ENCODE assay signal across 1 cellular context in the genomic region with DNA sequence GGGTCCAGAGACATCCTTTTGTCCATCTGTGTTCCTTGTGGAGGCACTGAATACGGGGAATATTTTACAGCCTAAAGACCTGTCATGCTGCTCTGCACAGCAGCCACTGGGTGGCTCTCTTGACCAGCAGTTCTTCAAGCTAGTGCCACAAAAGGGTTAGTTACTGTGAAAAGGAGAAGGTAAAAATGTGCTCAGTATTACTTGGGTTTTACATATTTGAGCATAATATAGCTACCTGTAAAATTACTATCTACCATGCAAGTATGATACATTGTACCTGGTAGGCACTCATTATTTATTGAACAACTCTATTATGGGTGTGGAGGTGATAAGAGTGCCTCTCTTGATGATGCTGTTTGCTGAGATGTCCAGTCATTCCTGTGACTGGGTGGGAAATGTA.
TF ChIP-seq lines count a peak whose summit lies in the region.

No MANE protein-coding gene starts in this region.

TF ChIP-seq in HepG2, 621 proteins besides CTCF, POLR2A, EP300 and RAD21 (continued from another document and continues in another):
- TF ChIP-seq CBFB (CRISPR knock-in tag; IDR thresholded peaks at IDR 0.05): peak; percentile 67; the same call in 1 of the 2 replicates
- TF ChIP-seq ARNT2 (CRISPR knock-in tag; IDR thresholded peaks at IDR 0.05; ENCODE audit: low read depth): 0 out of 2 replicates have a peak, but pooled peaks have one; percentile 55
- TF ChIP-seq, protein P1, sequence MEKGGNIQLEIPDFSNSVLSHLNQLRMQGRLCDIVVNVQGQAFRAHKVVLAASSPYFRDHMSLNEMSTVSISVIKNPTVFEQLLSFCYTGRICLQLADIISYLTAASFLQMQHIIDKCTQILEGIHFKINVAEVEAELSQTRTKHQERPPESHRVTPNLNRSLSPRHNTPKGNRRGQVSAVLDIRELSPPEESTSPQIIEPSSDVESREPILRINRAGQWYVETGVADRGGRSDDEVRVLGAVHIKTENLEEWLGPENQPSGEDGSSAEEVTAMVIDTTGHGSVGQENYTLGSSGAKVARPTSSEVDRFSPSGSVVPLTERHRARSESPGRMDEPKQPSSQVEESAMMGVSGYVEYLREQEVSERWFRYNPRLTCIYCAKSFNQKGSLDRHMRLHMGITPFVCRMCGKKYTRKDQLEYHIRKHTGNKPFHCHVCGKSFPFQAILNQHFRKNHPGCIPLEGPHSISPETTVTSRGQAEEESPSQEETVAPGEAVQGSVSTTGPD (CRISPR knock-in tag; IDR thresholded peaks at IDR 0.05): no peak
- TF ChIP-seq, protein P2, sequence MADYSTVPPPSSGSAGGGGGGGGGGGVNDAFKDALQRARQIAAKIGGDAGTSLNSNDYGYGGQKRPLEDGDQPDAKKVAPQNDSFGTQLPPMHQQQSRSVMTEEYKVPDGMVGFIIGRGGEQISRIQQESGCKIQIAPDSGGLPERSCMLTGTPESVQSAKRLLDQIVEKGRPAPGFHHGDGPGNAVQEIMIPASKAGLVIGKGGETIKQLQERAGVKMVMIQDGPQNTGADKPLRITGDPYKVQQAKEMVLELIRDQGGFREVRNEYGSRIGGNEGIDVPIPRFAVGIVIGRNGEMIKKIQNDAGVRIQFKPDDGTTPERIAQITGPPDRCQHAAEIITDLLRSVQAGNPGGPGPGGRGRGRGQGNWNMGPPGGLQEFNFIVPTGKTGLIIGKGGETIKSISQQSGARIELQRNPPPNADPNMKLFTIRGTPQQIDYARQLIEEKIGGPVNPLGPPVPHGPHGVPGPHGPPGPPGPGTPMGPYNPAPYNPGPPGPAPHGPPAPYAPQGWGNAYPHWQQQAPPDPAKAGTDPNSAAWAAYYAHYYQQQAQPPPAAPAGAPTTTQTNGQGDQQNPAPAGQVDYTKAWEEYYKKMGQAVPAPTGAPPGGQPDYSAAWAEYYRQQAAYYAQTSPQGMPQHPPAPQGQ (CRISPR knock-in tag; IDR thresholded peaks at IDR 0.05; ENCODE audit: borderline replicate concordance): no peak
- TF ChIP-seq ZNF766 (CRISPR knock-in tag; IDR thresholded peaks at IDR 0.05; ENCODE audit: borderline replicate concordance): no peak
- no peak for TF ChIP-seq PTBP1 (IDR thresholded peaks at IDR 0.05; ENCODE audit: low read depth, low read length, poor library complexity, severe bottlenecking)
- no peak for TF ChIP-seq NKX3-1 (CRISPR knock-in tag; IDR thresholded peaks at IDR 0.05)
- TF ChIP-seq SNAPC2 (CRISPR knock-in tag; IDR thresholded peaks at IDR 0.05): peak; percentile 74; the same call in 1 of the 2 replicates
- no peak for TF ChIP-seq DMAP1 (CRISPR knock-in tag; IDR thresholded peaks at IDR 0.05)
- TF ChIP-seq ZNF777 (CRISPR knock-in tag; IDR thresholded peaks at IDR 0.05): no peak
- TF ChIP-seq ZNF274 (CRISPR knock-in tag; IDR thresholded peaks at IDR 0.05): no peak
- no peak for TF ChIP-seq ZEB1 (IDR thresholded peaks at IDR 0.05; ENCODE audit: insufficient replicate concordance, low read depth)
- TF ChIP-seq, protein P3, sequence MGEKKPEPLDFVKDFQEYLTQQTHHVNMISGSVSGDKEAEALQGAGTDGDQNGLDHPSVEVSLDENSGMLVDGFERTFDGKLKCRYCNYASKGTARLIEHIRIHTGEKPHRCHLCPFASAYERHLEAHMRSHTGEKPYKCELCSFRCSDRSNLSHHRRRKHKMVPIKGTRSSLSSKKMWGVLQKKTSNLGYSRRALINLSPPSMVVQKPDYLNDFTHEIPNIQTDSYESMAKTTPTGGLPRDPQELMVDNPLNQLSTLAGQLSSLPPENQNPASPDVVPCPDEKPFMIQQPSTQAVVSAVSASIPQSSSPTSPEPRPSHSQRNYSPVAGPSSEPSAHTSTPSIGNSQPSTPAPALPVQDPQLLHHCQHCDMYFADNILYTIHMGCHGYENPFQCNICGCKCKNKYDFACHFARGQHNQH (CRISPR knock-in tag; IDR thresholded peaks at IDR 0.05): peak; percentile 57; the same call in 1 of the 2 replicates
- no peak for TF ChIP-seq RFX5 (IDR thresholded peaks at IDR 0.05; ENCODE audit: low read depth, low read length)
- no peak for TF ChIP-seq MTF1 (CRISPR knock-in tag; IDR thresholded peaks at IDR 0.05)
- no peak for TF ChIP-seq NCOR1 (IDR thresholded peaks at IDR 0.05; ENCODE audit: borderline replicate concordance, low read length)
- TF ChIP-seq JUNB (CRISPR knock-in tag; IDR thresholded peaks at IDR 0.05; ENCODE audit: borderline replicate concordance): no peak
- TF ChIP-seq, protein P4, sequence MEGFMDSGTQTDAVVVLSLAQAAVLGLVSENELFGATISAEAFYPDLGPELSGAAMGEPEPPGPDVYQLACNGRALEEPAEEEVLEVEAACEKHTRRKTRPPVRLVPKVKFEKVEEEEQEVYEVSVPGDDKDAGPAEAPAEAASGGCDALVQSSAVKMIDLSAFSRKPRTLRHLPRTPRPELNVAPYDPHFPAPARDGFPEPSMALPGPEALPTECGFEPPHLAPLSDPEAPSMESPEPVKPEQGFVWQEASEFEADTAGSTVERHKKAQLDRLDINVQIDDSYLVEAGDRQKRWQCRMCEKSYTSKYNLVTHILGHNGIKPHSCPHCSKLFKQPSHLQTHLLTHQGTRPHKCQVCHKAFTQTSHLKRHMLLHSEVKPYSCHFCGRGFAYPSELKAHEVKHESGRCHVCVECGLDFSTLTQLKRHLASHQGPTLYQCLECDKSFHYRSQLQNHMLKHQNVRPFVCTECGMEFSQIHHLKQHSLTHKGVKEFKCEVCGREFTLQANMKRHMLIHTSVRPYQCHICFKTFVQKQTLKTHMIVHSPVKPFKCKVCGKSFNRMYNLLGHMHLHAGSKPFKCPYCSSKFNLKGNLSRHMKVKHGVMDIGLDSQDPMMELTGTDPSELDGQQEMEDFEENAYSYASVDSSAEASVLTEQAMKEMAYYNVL (CRISPR knock-in tag; IDR thresholded peaks at IDR 0.05; ENCODE audit: borderline replicate concordance): no peak
- TF ChIP-seq NFYC (CRISPR knock-in tag; IDR thresholded peaks at IDR 0.05): no peak
- TF ChIP-seq MATR3 (CRISPR knock-in tag; IDR thresholded peaks at IDR 0.05): no peak
- no peak for TF ChIP-seq KDM5A (IDR thresholded peaks at IDR 0.05; ENCODE audit: borderline replicate concordance, low read length)
- TF ChIP-seq ZNF205 (CRISPR knock-in tag; IDR thresholded peaks at IDR 0.05): peak; percentile 71; the same call in 1 of the 2 replicates
- no peak for TF ChIP-seq ZBTB8A (CRISPR knock-in tag; IDR thresholded peaks at IDR 0.05; ENCODE audit: borderline replicate concordance, low read depth)
- no peak for TF ChIP-seq GTF3A (CRISPR knock-in tag; conservative IDR thresholded peaks at IDR 0.05)
- no peak for TF ChIP-seq ZSCAN21 (CRISPR knock-in tag; IDR thresholded peaks at IDR 0.05; ENCODE audit: borderline replicate concordance)
- TF ChIP-seq, protein P5, sequence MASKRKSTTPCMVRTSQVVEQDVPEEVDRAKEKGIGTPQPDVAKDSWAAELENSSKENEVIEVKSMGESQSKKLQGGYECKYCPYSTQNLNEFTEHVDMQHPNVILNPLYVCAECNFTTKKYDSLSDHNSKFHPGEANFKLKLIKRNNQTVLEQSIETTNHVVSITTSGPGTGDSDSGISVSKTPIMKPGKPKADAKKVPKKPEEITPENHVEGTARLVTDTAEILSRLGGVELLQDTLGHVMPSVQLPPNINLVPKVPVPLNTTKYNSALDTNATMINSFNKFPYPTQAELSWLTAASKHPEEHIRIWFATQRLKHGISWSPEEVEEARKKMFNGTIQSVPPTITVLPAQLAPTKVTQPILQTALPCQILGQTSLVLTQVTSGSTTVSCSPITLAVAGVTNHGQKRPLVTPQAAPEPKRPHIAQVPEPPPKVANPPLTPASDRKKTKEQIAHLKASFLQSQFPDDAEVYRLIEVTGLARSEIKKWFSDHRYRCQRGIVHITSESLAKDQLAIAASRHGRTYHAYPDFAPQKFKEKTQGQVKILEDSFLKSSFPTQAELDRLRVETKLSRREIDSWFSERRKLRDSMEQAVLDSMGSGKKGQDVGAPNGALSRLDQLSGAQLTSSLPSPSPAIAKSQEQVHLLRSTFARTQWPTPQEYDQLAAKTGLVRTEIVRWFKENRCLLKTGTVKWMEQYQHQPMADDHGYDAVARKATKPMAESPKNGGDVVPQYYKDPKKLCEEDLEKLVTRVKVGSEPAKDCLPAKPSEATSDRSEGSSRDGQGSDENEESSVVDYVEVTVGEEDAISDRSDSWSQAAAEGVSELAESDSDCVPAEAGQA (IDR thresholded peaks at IDR 0.05; ENCODE audit: low read depth): no peak
- TF ChIP-seq, protein P5 (CRISPR knock-in tag; IDR thresholded peaks at IDR 0.05; ENCODE audit: borderline replicate concordance): no peak
- TF ChIP-seq, protein P6, sequence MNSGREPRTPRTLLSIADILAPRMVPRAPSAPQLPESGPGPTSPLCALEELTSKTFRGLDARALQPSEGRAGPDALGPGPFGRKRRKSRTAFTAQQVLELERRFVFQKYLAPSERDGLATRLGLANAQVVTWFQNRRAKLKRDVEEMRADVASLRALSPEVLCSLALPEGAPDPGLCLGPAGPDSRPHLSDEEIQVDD (CRISPR knock-in tag; IDR thresholded peaks at IDR 0.05; ENCODE audit: borderline replicate concordance): no peak
- TF ChIP-seq, protein P7, sequence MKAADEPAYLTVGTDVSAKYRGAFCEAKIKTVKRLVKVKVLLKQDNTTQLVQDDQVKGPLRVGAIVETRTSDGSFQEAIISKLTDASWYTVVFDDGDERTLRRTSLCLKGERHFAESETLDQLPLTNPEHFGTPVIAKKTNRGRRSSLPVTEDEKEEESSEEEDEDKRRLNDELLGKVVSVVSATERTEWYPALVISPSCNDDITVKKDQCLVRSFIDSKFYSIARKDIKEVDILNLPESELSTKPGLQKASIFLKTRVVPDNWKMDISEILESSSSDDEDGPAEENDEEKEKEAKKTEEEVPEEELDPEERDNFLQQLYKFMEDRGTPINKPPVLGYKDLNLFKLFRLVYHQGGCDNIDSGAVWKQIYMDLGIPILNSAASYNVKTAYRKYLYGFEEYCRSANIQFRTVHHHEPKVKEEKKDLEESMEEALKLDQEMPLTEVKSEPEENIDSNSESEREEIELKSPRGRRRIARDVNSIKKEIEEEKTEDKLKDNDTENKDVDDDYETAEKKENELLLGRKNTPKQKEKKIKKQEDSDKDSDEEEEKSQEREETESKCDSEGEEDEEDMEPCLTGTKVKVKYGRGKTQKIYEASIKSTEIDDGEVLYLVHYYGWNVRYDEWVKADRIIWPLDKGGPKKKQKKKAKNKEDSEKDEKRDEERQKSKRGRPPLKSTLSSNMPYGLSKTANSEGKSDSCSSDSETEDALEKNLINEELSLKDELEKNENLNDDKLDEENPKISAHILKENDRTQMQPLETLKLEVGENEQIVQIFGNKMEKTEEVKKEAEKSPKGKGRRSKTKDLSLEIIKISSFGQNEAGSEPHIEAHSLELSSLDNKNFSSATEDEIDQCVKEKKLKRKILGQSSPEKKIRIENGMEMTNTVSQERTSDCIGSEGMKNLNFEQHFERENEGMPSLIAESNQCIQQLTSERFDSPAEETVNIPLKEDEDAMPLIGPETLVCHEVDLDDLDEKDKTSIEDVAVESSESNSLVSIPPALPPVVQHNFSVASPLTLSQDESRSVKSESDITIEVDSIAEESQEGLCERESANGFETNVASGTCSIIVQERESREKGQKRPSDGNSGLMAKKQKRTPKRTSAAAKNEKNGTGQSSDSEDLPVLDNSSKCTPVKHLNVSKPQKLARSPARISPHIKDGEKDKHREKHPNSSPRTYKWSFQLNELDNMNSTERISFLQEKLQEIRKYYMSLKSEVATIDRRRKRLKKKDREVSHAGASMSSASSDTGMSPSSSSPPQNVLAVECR (CRISPR knock-in tag; IDR thresholded peaks at IDR 0.05; ENCODE audit: borderline replicate concordance): no peak
- TF ChIP-seq, protein P8, sequence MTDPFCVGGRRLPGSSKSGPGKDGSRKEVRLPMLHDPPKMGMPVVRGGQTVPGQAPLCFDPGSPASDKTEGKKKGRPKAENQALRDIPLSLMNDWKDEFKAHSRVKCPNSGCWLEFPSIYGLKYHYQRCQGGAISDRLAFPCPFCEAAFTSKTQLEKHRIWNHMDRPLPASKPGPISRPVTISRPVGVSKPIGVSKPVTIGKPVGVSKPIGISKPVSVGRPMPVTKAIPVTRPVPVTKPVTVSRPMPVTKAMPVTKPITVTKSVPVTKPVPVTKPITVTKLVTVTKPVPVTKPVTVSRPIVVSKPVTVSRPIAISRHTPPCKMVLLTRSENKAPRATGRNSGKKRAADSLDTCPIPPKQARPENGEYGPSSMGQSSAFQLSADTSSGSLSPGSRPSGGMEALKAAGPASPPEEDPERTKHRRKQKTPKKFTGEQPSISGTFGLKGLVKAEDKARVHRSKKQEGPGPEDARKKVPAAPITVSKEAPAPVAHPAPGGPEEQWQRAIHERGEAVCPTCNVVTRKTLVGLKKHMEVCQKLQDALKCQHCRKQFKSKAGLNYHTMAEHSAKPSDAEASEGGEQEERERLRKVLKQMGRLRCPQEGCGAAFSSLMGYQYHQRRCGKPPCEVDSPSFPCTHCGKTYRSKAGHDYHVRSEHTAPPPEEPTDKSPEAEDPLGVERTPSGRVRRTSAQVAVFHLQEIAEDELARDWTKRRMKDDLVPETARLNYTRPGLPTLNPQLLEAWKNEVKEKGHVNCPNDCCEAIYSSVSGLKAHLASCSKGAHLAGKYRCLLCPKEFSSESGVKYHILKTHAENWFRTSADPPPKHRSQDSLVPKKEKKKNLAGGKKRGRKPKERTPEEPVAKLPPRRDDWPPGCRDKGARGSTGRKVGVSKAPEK (CRISPR knock-in tag; IDR thresholded peaks at IDR 0.05; ENCODE audit: borderline replicate concordance): no peak
- TF ChIP-seq, protein P9, sequence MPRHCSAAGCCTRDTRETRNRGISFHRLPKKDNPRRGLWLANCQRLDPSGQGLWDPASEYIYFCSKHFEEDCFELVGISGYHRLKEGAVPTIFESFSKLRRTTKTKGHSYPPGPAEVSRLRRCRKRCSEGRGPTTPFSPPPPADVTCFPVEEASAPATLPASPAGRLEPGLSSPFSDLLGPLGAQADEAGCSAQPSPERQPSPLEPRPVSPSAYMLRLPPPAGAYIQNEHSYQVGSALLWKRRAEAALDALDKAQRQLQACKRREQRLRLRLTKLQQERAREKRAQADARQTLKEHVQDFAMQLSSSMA (CRISPR knock-in tag; IDR thresholded peaks at IDR 0.05): no peak; the same call in 1 of the 2 replicates
- no peak for TF ChIP-seq SRY (CRISPR knock-in tag; IDR thresholded peaks at IDR 0.05)
